ENCODE assay signal across 9 cellular contexts in the genomic region with DNA sequence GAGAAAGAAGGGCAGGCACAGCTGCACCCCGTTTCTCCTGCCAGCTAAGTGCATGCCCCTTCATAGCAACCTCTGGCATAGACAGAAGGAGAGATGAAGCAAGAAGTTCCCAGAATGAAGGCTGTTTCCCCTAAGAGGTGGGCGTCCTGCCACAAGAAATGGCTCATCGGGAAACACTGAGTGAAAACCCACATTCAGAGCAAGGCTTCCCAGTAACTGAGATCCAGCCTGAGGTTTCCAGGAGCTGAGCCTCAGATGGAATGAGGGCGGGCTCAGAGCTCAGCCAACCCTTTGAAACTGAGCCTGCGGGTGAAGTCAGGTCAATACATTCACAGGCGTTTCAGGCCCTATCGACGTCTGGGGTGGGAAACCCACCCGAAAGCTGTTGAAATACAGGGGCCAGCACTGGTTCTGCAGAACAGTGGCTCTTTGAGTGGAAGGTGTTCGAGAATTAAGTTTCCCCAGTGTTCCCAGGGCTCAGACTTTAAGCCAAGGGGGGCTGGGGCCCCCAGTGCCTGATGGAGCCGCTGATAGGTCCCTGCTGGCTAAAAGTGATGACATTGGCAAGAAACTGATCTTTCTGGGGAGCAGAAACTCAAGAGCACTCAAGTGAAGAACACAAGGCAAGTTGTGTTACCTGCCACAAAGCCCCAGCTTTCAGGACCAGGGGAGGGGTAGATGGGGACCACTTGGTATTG.
DNase-seq lines count a peak whose midpoint lies in the region; ATAC-seq and TF ChIP-seq lines count a peak whose summit lies in the region.
"Had no signal": no experiment of that assay in that cellular context is flagged by ENCODE, and none has a peak within 500 bp of the region (broad histone marks: within the 10 kb centered on the region; RNA-seq: fewer than 3 reads in every experiment).

No MANE protein-coding gene starts in this region.

- CTCF ChIA-PET in A673 (lab: Charles Lee) = no interaction called here

- intact Hi-C loops in body of pancreas (cut with DNase I) = no loop called here
- intact Hi-C loops in A673 (cut with micrococcal nuclease; ENCODE audit: unreplicated experiment) = no loop called here

- H3K9me3 ChIP-seq in body of pancreas (no peaks in the 10 kb centered on the region), A673 (ENCODE audit: low read depth, low read length, poor library complexity, severe bottlenecking) (no peaks in the 10 kb centered on the region)

- H3K4me3 ChIP-seq in body of pancreas (no peak overlapping the region), A673 (ENCODE audit: low read depth, low read length, poor library complexity, severe bottlenecking) (no peak overlapping the region)

- POLR2A ChIA-PET in A673 (lab: Charles Lee; ENCODE audit: low non-redundant PET) = no interaction called here

- DNase-seq in ELF-1 (ENCODE audit: low read depth, low spot score) (peak; percentile 56), body of pancreas (peak; percentile 26 to 64 (median 33)), islet precursor cell (peak; percentile 65), retina (peak; percentile 38), dermis blood vessel endothelial cell (no peak), NCI-H526 (lab: John Stamatoyannopoulos, UW) (no peak), A673 (ENCODE audit: low spot score) (no peak)
- DNase-seq: NCI-H1092 had no signal

- H3K36me3 ChIP-seq in body of pancreas (replicated peaks in 1 of 2; ENCODE audit: insufficient read depth in 1 of 2, low read depth in 2 of 2) (no peaks in the 10 kb centered on the region), A673 (ENCODE audit: insufficient read depth, low read length, poor library complexity, severe bottlenecking) (no peaks in the 10 kb centered on the region)

- H3K4me1 ChIP-seq in body of pancreas (no peaks in the 10 kb centered on the region), A673 (ENCODE audit: insufficient read depth, low read length, poor library complexity, severe bottlenecking) (no peaks in the 10 kb centered on the region)

- no peak for TF ChIP-seq POLR2A in body of pancreas (IDR thresholded peaks at IDR 0.05)

- no TSS peak for BruUV-seq in A673 (replicated peaks; lab: Mats Ljungman, UMichigan)

- H3K27ac ChIP-seq in body of pancreas = peak overlapping the region in 2 of 4 donors; percentile 2 to 56
- H3K27ac ChIP-seq in A673 (ENCODE audit: low read depth, low read length, poor library complexity, severe bottlenecking) = no peak overlapping the region

- TF ChIP-seq CTCF in body of pancreas (IDR thresholded peaks at IDR 0.05) = no peak
- TF ChIP-seq CTCF in A673 (conservative IDR thresholded peaks at IDR 0.05; ENCODE audit: low read depth, low read length) = no peak

- WGBS in body of pancreas, 2 donors = 68 to 78% methylated on average over 10 to 11 of the region's 11 CpGs

- ATAC-seq in body of pancreas = peak; percentile 66
- ATAC-seq in GM18868 (IDR thresholded peaks at IDR 0.05; ENCODE audit: unreplicated experiment) = no peak

- H3K27me3 ChIP-seq in body of pancreas (no peaks in the 10 kb centered on the region), A673 (replicated peaks; ENCODE audit: insufficient read depth, low read depth, low read length, poor library complexity) (peaks cover 22% of the 10 kb centered on the region)

Comparison
In these comparisons a context has a peak if more than half of its experiments do, and no peak if none do; other contexts are left out.
1. DNase-seq: peak in ELF-1 (single experiment), body of pancreas (4 of 4), islet precursor cell (single experiment) and retina (single experiment); none in dermis blood vessel endothelial cell (single experiment), NCI-H526 (0 of 2) and A673 (single experiment).